In the genomic region with DNA sequence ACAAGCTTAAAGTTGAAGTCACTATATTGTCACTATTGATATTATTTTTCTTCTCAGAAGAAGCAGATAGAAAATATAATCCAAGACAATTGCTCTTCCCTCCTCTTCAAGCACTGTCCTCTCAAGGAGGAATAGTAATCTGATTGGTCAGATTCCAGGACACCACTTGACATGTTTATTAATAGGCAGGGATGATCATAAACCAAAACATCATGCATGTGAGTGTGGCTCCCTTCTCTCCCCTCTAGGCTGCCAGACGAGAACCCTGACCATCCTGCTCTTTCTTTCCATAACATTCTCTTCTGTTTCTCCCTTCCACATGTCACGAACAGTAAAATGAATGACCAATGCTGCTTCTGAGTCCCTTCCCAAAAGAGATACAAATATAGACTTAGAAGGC, we compare ENCODE assay signal across 2 cellular contexts.
TF ChIP-seq lines count a peak whose summit lies in the region.

No MANE protein-coding gene starts in this region.

TF ChIP-seq in SK-N-SH, 30 proteins besides CTCF, POLR2A, EP300 and RAD21 (continued from another document):
- no peak for TF ChIP-seq RFX5 (IDR thresholded peaks at IDR 0.05; ENCODE audit: low read length)
- TF ChIP-seq TAF1 (IDR thresholded peaks at IDR 0.05; ENCODE audit: borderline replicate concordance, low read depth, low read length), result no peak
- no peak for TF ChIP-seq YY1 (IDR thresholded peaks at IDR 0.05; ENCODE audit: low read depth)
- no peak for TF ChIP-seq NFIC (IDR thresholded peaks at IDR 0.05; ENCODE audit: borderline replicate concordance)
- no peak for TF ChIP-seq RCOR1 (IDR thresholded peaks at IDR 0.05; ENCODE audit: low read length)

TF ChIP-seq in SK-N-SH treated with all-trans-retinoic acid at 6 μM for 48 hours, 23 proteins besides CTCF, POLR2A, EP300 and RAD21:
- TF ChIP-seq, protein P1, sequence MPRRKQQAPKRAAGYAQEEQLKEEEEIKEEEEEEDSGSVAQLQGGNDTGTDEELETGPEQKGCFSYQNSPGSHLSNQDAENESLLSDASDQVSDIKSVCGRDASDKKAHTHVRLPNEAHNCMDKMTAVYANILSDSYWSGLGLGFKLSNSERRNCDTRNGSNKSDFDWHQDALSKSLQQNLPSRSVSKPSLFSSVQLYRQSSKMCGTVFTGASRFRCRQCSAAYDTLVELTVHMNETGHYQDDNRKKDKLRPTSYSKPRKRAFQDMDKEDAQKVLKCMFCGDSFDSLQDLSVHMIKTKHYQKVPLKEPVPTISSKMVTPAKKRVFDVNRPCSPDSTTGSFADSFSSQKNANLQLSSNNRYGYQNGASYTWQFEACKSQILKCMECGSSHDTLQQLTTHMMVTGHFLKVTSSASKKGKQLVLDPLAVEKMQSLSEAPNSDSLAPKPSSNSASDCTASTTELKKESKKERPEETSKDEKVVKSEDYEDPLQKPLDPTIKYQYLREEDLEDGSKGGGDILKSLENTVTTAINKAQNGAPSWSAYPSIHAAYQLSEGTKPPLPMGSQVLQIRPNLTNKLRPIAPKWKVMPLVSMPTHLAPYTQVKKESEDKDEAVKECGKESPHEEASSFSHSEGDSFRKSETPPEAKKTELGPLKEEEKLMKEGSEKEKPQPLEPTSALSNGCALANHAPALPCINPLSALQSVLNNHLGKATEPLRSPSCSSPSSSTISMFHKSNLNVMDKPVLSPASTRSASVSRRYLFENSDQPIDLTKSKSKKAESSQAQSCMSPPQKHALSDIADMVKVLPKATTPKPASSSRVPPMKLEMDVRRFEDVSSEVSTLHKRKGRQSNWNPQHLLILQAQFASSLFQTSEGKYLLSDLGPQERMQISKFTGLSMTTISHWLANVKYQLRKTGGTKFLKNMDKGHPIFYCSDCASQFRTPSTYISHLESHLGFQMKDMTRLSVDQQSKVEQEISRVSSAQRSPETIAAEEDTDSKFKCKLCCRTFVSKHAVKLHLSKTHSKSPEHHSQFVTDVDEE (CRISPR knock-in tag; IDR thresholded peaks at IDR 0.05), result no peak
- TF ChIP-seq, protein P2, sequence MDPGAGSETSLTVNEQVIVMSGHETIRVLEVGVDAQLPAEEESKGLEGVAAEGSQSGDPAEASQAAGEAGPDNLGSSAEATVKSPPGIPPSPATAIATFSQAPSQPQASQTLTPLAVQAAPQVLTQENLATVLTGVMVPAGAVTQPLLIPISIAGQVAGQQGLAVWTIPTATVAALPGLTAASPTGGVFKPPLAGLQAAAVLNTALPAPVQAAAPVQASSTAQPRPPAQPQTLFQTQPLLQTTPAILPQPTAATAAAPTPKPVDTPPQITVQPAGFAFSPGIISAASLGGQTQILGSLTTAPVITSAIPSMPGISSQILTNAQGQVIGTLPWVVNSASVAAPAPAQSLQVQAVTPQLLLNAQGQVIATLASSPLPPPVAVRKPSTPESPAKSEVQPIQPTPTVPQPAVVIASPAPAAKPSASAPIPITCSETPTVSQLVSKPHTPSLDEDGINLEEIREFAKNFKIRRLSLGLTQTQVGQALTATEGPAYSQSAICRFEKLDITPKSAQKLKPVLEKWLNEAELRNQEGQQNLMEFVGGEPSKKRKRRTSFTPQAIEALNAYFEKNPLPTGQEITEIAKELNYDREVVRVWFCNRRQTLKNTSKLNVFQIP (CRISPR knock-in tag; IDR thresholded peaks at IDR 0.05; ENCODE audit: borderline replicate concordance, low read depth), result no peak
- TF ChIP-seq ZNF565 (CRISPR knock-in tag; conservative IDR thresholded peaks at IDR 0.05; ENCODE audit: low read depth) (no peak), OSR1 (CRISPR knock-in tag; IDR thresholded peaks at IDR 0.05) (no peak), RARB (CRISPR knock-in tag; IDR thresholded peaks at IDR 0.05) (no peak), TOX (CRISPR knock-in tag; IDR thresholded peaks at IDR 0.05; ENCODE audit: borderline replicate concordance) (no peak), ZNF8 (CRISPR knock-in tag; IDR thresholded peaks at IDR 0.05) (no peak), ZC3H10 (CRISPR knock-in tag; IDR thresholded peaks at IDR 0.05) (no peak)
- TF ChIP-seq, protein P3, sequence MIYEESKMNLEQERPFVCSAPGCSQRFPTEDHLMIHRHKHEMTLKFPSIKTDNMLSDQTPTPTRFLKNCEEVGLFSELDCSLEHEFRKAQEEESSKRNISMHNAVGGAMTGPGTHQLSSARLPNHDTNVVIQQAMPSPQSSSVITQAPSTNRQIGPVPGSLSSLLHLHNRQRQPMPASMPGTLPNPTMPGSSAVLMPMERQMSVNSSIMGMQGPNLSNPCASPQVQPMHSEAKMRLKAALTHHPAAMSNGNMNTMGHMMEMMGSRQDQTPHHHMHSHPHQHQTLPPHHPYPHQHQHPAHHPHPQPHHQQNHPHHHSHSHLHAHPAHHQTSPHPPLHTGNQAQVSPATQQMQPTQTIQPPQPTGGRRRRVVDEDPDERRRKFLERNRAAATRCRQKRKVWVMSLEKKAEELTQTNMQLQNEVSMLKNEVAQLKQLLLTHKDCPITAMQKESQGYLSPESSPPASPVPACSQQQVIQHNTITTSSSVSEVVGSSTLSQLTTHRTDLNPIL (CRISPR knock-in tag; IDR thresholded peaks at IDR 0.05; ENCODE audit: low read depth), result no peak
- TF ChIP-seq, protein P4, sequence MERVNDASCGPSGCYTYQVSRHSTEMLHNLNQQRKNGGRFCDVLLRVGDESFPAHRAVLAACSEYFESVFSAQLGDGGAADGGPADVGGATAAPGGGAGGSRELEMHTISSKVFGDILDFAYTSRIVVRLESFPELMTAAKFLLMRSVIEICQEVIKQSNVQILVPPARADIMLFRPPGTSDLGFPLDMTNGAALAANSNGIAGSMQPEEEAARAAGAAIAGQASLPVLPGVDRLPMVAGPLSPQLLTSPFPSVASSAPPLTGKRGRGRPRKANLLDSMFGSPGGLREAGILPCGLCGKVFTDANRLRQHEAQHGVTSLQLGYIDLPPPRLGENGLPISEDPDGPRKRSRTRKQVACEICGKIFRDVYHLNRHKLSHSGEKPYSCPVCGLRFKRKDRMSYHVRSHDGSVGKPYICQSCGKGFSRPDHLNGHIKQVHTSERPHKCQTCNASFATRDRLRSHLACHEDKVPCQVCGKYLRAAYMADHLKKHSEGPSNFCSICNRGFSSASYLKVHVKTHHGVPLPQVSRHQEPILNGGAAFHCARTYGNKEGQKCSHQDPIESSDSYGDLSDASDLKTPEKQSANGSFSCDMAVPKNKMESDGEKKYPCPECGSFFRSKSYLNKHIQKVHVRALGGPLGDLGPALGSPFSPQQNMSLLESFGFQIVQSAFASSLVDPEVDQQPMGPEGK (CRISPR knock-in tag; IDR thresholded peaks at IDR 0.05; ENCODE audit: borderline replicate concordance), result no peak
